21 cellular contexts compared by ENCODE assay signal in the genomic region with DNA sequence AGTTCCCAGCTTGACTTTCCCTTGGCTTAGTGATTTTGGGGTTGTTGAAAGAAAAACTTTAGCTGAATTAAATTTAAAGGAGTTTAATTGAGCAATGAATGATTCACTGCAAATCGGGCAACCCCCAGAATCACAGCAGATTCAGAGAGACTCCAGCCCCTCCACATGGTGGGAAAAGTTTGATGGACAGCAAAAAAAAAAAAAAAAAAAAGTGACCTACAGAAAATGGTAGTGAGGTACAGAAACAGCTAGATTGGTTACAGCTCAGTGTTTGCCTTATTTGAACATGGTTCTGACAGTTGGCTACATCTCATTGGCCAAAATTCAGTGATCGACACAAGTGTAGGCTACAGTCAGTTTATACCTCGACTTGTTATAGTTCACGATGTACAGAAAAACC. TPM values are rescaled to one million over a fixed set of nuclear protein-coding genes. Genes with fewer than 3 reads are reported as not detected.
A peak's percentile ranks its signal among the peaks of the same experiment; 100 is the strongest.
DNase-seq lines count a peak whose midpoint lies in the region; ATAC-seq, FAIRE-seq and TF ChIP-seq lines count a peak whose summit lies in the region.
"Had no signal": no experiment of that assay in that cellular context is flagged by ENCODE, and none has a peak within 500 bp of the region (broad histone marks: within the 10 kb centered on the region; RNA-seq: fewer than 3 reads in every experiment).

No MANE protein-coding gene starts in this region.

- no peak for TF ChIP-seq POLR2A in GM12878 (IDR thresholded peaks at IDR 0.05; ENCODE audit: low read depth, low read length)

- POLR2A ChIA-PET in GM12878 (lab: Charles Lee), result interaction anchor here (0.6 to 1.2 kb wide), 4 partner anchors 12 to 731 kb away, joined by 3 to 5 read pairs (median 4); no protein-coding TSS in a partner anchor
- POLR2A ChIA-PET in naive thymus-derived CD8-positive, alpha-beta T cell (lab: Charles Lee), result interaction anchor here (0.7 to 1.0 kb wide), 4 partner anchors 15 to 274 kb away, joined by 4 to 8 read pairs (median 5); partner anchors contain the start of gene DNAJC28

- no peak overlapping the region for H2AFZ ChIP-seq in GM12878 (ENCODE audit: control insufficient read depth, low read depth, low read length)

- no peak for TF ChIP-seq RAD21 in GM12878 (IDR thresholded peaks at IDR 0.05; ENCODE audit: insufficient read depth, low read depth, low read length)

- H3K9ac ChIP-seq in GM12878 (ENCODE audit: control insufficient read depth, insufficient read depth, low read length), result peak overlapping the region; percentile 76; the same call in 1 of the 2 replicates
- H3K9ac ChIP-seq: SK-N-SH had no signal

- peaks cover 33 to 85% (median 68%) of the 10 kb centered on the region in 4 donors for H3K4me1 Mint-ChIP-seq in CD4-positive, CD25-positive, alpha-beta regulatory T cell
- peaks cover 47 to 53% (median 51%) of the 10 kb centered on the region in 3 donors for H3K4me1 Mint-ChIP-seq in IgD-negative memory B cell
- peaks cover 47 to 85% (median 78%) of the 10 kb centered on the region in 4 donors for H3K4me1 Mint-ChIP-seq in naive thymus-derived CD8-positive, alpha-beta T cell
- H3K4me1 Mint-ChIP-seq in stimulated activated naive B cell treated with anti-CD40 and anti-IgM and Interleukin-4, amounts not matched to agents 10 μg/mL and 1 μg/mL and 100 μg/mL, for 72 hours, result peaks cover 44 to 70% of the 10 kb centered on the region in 2 donors

- peaks cover 57% of the 10 kb centered on the region for H3K4me1 ChIP-seq in CD4-positive, CD25-positive, alpha-beta regulatory T cell (ENCODE audit: control insufficient read depth, insufficient read depth, low read length, poor library complexity, severe bottlenecking)
- H3K4me1 ChIP-seq in GM12878 (ENCODE audit: control insufficient read depth, insufficient read depth, low read length) (peaks cover 33% of the 10 kb centered on the region), upper lobe of right lung (peaks cover 17% of the 10 kb centered on the region)

- FAIRE-seq in GM12878 (lab: Jason Lieb, UNC), result no peak
- FAIRE-seq: endometrium, kidney had no signal

- intact Hi-C loops in GM12878 (cut with micrococcal nuclease; ENCODE audit: unreplicated experiment), result no loop called here
- intact Hi-C loops in upper lobe of right lung (cut with DNase I), result no loop called here

- H3K79me2 ChIP-seq in GM12878 (ENCODE audit: control insufficient read depth, insufficient read depth, low read length), result no peaks in the 10 kb centered on the region

- SMC1A ChIA-PET in GM12878 (lab: Charles Lee; ENCODE audit: uncharacterized antibody, unreplicated experiment), result interaction anchor here (0.5 to 1.2 kb wide), 3 partner anchors 12 to 230 kb away, joined by 3 to 5 read pairs (median 3); no protein-coding TSS in a partner anchor

- no peaks in the 10 kb centered on the region for H3K27me3 ChIP-seq in CD4-positive, CD25-positive, alpha-beta regulatory T cell (ENCODE audit: control insufficient read depth, insufficient read depth, low read length)
- H3K27me3 ChIP-seq in GM12878 (replicated peaks in 1 of 2; ENCODE audit: control insufficient read depth in 2 of 2, insufficient read depth in 2 of 2, low read length in 1 of 2) (no peaks in the 10 kb centered on the region), upper lobe of right lung (no peaks in the 10 kb centered on the region)

- DNase-seq in CD4-positive, CD25-positive, alpha-beta regulatory T cell, result no peak
- DNase-seq in GM12878 (ENCODE audit: low read depth, low spot score) (no peak), upper lobe of right lung (no peak)
- DNase-seq in naive thymus-derived CD8-positive, alpha-beta T cell, result no peak
- DNase-seq in stimulated activated naive B cell treated with anti-CD40 and anti-IgM and Interleukin-4, amounts not matched to agents 10 μg/mL and 1 μg/mL and 100 μg/mL, for 72 hours, result no peak
- DNase-seq in stimulated activated CD4-positive, alpha-beta T cell treated with anti-CD3 and anti-CD28 coated beads, Interleukin-15, amount 100 ng/mL, for 24 hours, result no peak
- DNase-seq: activated CD4-positive, alpha-beta T cell treated with anti-CD3 and anti-CD28 coated beads for 48 hours; activated naive CD4-positive, alpha-beta T cell treated with anti-CD3 and anti-CD28 coated beads, Interleukin-2, amount 50 U/mL, for 16 hours; KG1; kidney; NCI-H1694; NCI-H2171 treated with DMSO at 0.1 percent for 48 hours; NCI-H524; nucleus accumbens; SK-N-SH had no signal

- 80% methylated on average over 4 of the region's 4 CpGs for whole genome bisulfite sequencing in GM12878 (ENCODE audit: insufficient coverage, insufficient replicate concordance, low lambda C conversion rate, missing lambda C conversion rate)

- in situ Hi-C loops in GM12878 (cut with MboI), result no loop called here

- H3K4me3 Mint-ChIP-seq in CD4-positive, CD25-positive, alpha-beta regulatory T cell, result peak overlapping the region in 1 of 4 donors; percentile 91
- peak overlapping the region in 1 of 4 donors; percentile 19 for H3K4me3 Mint-ChIP-seq in IgD-negative memory B cell
- H3K4me3 Mint-ChIP-seq in naive thymus-derived CD8-positive, alpha-beta T cell, result peak overlapping the region in 2 of 10 donors; percentile 77 to 89
- no peak overlapping the region for H3K4me3 Mint-ChIP-seq in stimulated activated naive B cell treated with anti-CD40 and anti-IgM and Interleukin-4, amounts not matched to agents 10 μg/mL and 1 μg/mL and 100 μg/mL, for 72 hours

- H3K27ac Mint-ChIP-seq in CD4-positive, CD25-positive, alpha-beta regulatory T cell, result peak overlapping the region in 2 of 3 donors; percentile 81 to 96
- H3K27ac Mint-ChIP-seq in IgD-negative memory B cell, result peak overlapping the region; percentile 86 to 97 (median 91)
- H3K27ac Mint-ChIP-seq in naive thymus-derived CD8-positive, alpha-beta T cell, result peak overlapping the region in 8 of 10 donors; percentile 72 to 99 (median 90)
- no peak overlapping the region for H3K27ac Mint-ChIP-seq in stimulated activated naive B cell treated with anti-CD40 and anti-IgM and Interleukin-4, amounts not matched to agents 10 μg/mL and 1 μg/mL and 100 μg/mL, for 72 hours

- H3K9me3 Mint-ChIP-seq in CD4-positive, CD25-positive, alpha-beta regulatory T cell, result peaks cover 0 to 31% (median 3%) of the 10 kb centered on the region in 7 donors
- H3K9me3 Mint-ChIP-seq in IgD-negative memory B cell, result peaks cover 0 to 2% (median 0%) of the 10 kb centered on the region in 3 donors
- peaks cover 0 to 26% (median 7%) of the 10 kb centered on the region in 9 donors for H3K9me3 Mint-ChIP-seq in naive thymus-derived CD8-positive, alpha-beta T cell
- H3K9me3 Mint-ChIP-seq in stimulated activated naive B cell treated with anti-CD40 and anti-IgM and Interleukin-4, amounts not matched to agents 10 μg/mL and 1 μg/mL and 100 μg/mL, for 72 hours, result peaks cover 8 to 19% of the 10 kb centered on the region in 2 donors

- no peak for TF ChIP-seq CTCF in GM12878 (IDR thresholded peaks at IDR 0.05 in 2 of 3, conservative IDR thresholded peaks at IDR 0.05 in 1 of 3; ENCODE audit: control insufficient read depth in 2 of 3, extremely low read depth in 1 of 3, insufficient read depth in 1 of 3, low read depth in 3 of 3, low read length in 3 of 3)
- no peak for TF ChIP-seq CTCF in upper lobe of right lung (IDR thresholded peaks at IDR 0.05)

- RAD21 ChIA-PET in GM12878 (lab: Charles Lee; ENCODE audit: unreplicated experiment), result interaction anchor here (0.7 to 0.9 kb wide), 4 partner anchors 16 to 168 kb away, joined by 3 to 4 read pairs (median 3); partner anchors contain the start of gene IFNAR1

- BruUV-seq in GM12878 (replicated peaks; lab: Mats Ljungman, UMichigan), result no TSS peak

- peaks cover 8% of the 10 kb centered on the region for H3K36me3 Mint-ChIP-seq in CD4-positive, CD25-positive, alpha-beta regulatory T cell
- H3K36me3 Mint-ChIP-seq in IgD-negative memory B cell, result peaks cover 4% of the 10 kb centered on the region
- peaks cover 0 to 10% (median 8%) of the 10 kb centered on the region in 3 donors for H3K36me3 Mint-ChIP-seq in naive thymus-derived CD8-positive, alpha-beta T cell
- H3K36me3 Mint-ChIP-seq in stimulated activated naive B cell treated with anti-CD40 and anti-IgM and Interleukin-4, amounts not matched to agents 10 μg/mL and 1 μg/mL and 100 μg/mL, for 72 hours, result peaks cover 10 to 22% of the 10 kb centered on the region in 2 donors

- TF ChIP-seq EP300 in GM12878 (IDR thresholded peaks at IDR 0.05; ENCODE audit: borderline replicate concordance in 1 of 2, control insufficient read depth in 1 of 2, low read depth in 2 of 2, low read length in 2 of 2), result no peak

- H3K36me3 ChIP-seq in CD4-positive, CD25-positive, alpha-beta regulatory T cell (ENCODE audit: control insufficient read depth, insufficient read depth, low read length), result no peaks in the 10 kb centered on the region
- no peaks in the 10 kb centered on the region for H3K36me3 ChIP-seq in GM12878 (ENCODE audit: control insufficient read depth in 2 of 2, insufficient read depth in 2 of 2, low read length in 1 of 2)
- no peaks in the 10 kb centered on the region for H3K36me3 ChIP-seq in upper lobe of right lung

- no peaks in the 10 kb centered on the region for H3K27me3 Mint-ChIP-seq in CD4-positive, CD25-positive, alpha-beta regulatory T cell
- peaks cover 1% of the 10 kb centered on the region for H3K27me3 Mint-ChIP-seq in IgD-negative memory B cell
- no peaks in the 10 kb centered on the region for H3K27me3 Mint-ChIP-seq in naive thymus-derived CD8-positive, alpha-beta T cell
- H3K27me3 Mint-ChIP-seq in stimulated activated naive B cell treated with anti-CD40 and anti-IgM and Interleukin-4, amounts not matched to agents 10 μg/mL and 1 μg/mL and 100 μg/mL, for 72 hours, result no peaks in the 10 kb centered on the region

- ATAC-seq in CD4-positive, CD25-positive, alpha-beta regulatory T cell (ENCODE audit: low read depth in 2 of 2), result no peak
- ATAC-seq in GM12878, result no peak
- no peak for ATAC-seq in naive thymus-derived CD8-positive, alpha-beta T cell
- no peak for ATAC-seq in stimulated activated naive B cell treated with anti-CD40 and anti-IgM and Interleukin-4, amounts not matched to agents 10 μg/mL and 1 μg/mL and 100 μg/mL, for 72 hours (replicated peaks)
- ATAC-seq in upper lobe of right lung, result no peak
- ATAC-seq in HG03342 (IDR thresholded peaks at IDR 0.05; ENCODE audit: unreplicated experiment), result no peak

- CTCF ChIA-PET in GM12878 (lab: Yijun Ruan, JAX), result interaction anchor here (0.7 to 0.9 kb wide), 4 partner anchors 15 to 229 kb away, joined by 3 to 4 read pairs (median 4); no protein-coding TSS in a partner anchor

- no peak overlapping the region for H3K4me3 ChIP-seq in CD4-positive, CD25-positive, alpha-beta regulatory T cell (ENCODE audit: low read depth, low read length)
- H3K4me3 ChIP-seq in GM12878 (no peak overlapping the region), upper lobe of right lung (no peak overlapping the region)
- H3K4me3 ChIP-seq: coronary artery, lung had no signal

- no peak overlapping the region; the same call in 1 of the 2 replicates for H3K4me2 ChIP-seq in GM12878 (ENCODE audit: control insufficient read depth, insufficient read depth)
- H3K4me2 ChIP-seq: SK-N-SH had no signal

- H4K20me1 ChIP-seq in GM12878 (ENCODE audit: control insufficient read depth, insufficient read depth), result no peaks in the 10 kb centered on the region

- no peaks in the 10 kb centered on the region for H3K9me3 ChIP-seq in CD4-positive, CD25-positive, alpha-beta regulatory T cell (ENCODE audit: control insufficient read depth in 2 of 2, low read length in 2 of 2)
- H3K9me3 ChIP-seq in GM12878 (replicated peaks; ENCODE audit: control insufficient read depth, insufficient read depth, low read length) (no peaks in the 10 kb centered on the region), upper lobe of right lung (no peaks in the 10 kb centered on the region)
- H3K9me3 ChIP-seq: SK-N-SH had no signal

- H3K27ac ChIP-seq in CD4-positive, CD25-positive, alpha-beta regulatory T cell (ENCODE audit: insufficient read depth, low read length, poor library complexity, severe bottlenecking), result no peak overlapping the region
- H3K27ac ChIP-seq in GM12878 (ENCODE audit: control insufficient read depth, insufficient read depth), result peak overlapping the region; percentile 99
- no peak overlapping the region for H3K27ac ChIP-seq in upper lobe of right lung
- H3K27ac ChIP-seq: C4-2B had no signal

RNA-seq across cellular contexts. Expression of gene IFNAR2, which starts 12.6 kb away (rescaled TPM):
- total RNA-seq in CD4-positive, CD25-positive, alpha-beta regulatory T cell, result 56.9 TPM
- polyA plus RNA-seq in CD4-positive, CD25-positive, alpha-beta regulatory T cell, result 100 to 1,000 TPM; 110 to 121 (median 111) TPM
- polyA plus RNA-seq in IgD-negative memory B cell (57.2 TPM), GM12878 (2011; rRNA removed) (99.7 and 143 TPM in 2 replicates), GM12878 (2014; fragmentation: Illumina TruSeq; extraction: Trizol) (76.6 and 99.0 TPM in 2 replicates), GM12878 (2014; fragmentation: Nextera tagmentation; extraction: Ambion mirVana) (10 to 100 TPM in 1 of 2 experiments, 1 to 10 TPM in 1; 8.5 to 23.3 TPM), GM12878 (2014; rRNA removed) (29.1 and 51.4 TPM in 2 replicates), GM12878 (2016; fragmentation: Nextera tagmentation; extraction: Ambion mirVana) (10 to 100 TPM; 66.1 to 67.4 TPM)
- total RNA-seq in GM12878 (2013; cell fraction: nucleolus; rRNA removed), result 126 and 141 TPM in 2 replicates
- total RNA-seq in GM12878 (2014; rRNA removed) (13.6 and 15.9 TPM in 2 replicates), GM12878 (2014; rRNA removed; fragmentation: Illumina TruSeq; extraction: Trizol) (17.8 and 20.4 TPM in 2 replicates), GM12878 (2021) (57.7 and 64.7 TPM in 2 replicates), upper lobe of right lung (32.4 TPM)
- 70.8 TPM for polyA plus RNA-seq in GM12878 (2011; ENCODE audit: low read depth)
- polyA plus RNA-seq in GM12878 (2011; cell fraction: cytosol; rRNA removed), result 30.3 and 40.8 TPM in 2 replicates
- 41.7 and 46.0 TPM in 2 replicates for polyA plus RNA-seq in GM12878 (2011; cell fraction: nucleus; rRNA removed)
- polyA plus RNA-seq in GM12878 (2012), result 47.7 and 70.7 TPM in 2 replicates
- 41.2 and 93.3 TPM in 2 replicates for polyA minus RNA-seq in GM12878 (2011; rRNA and poly(A)+ RNA removed)
- polyA minus RNA-seq in GM12878 (2011; cell fraction: cytosol; rRNA and poly(A)+ RNA removed), result 18.4 and 19.6 TPM in 2 replicates
- 16.2 and 23.5 TPM in 2 replicates for polyA minus RNA-seq in GM12878 (2011; cell fraction: nucleus; rRNA and poly(A)+ RNA removed)
- total RNA-seq in naive thymus-derived CD8-positive, alpha-beta T cell, result 10 to 100 TPM; 59.7 to 66.4 TPM
- polyA plus RNA-seq in naive thymus-derived CD8-positive, alpha-beta T cell, result 10 to 100 TPM; 53.9 to 72.9 (median 63.3) TPM

RNA-seq across cellular contexts. Expression of gene IL10RB, which starts 49.0 kb away (rescaled TPM):
- 30.9 TPM for total RNA-seq in CD4-positive, CD25-positive, alpha-beta regulatory T cell
- polyA plus RNA-seq in CD4-positive, CD25-positive, alpha-beta regulatory T cell, result 100 to 1,000 TPM in 1 of 4 donors, 10 to 100 TPM in 3; 72.3 to 105 (median 84.9) TPM
- polyA plus RNA-seq in IgD-negative memory B cell (56.6 TPM), GM12878 (2011; rRNA removed) (31.4 and 37.4 TPM in 2 replicates), GM12878 (2014; fragmentation: Illumina TruSeq; extraction: Trizol) (27.3 and 37.5 TPM in 2 replicates), GM12878 (2014; fragmentation: Nextera tagmentation; extraction: Ambion mirVana) (10 to 100 TPM; 15.0 to 23.3 TPM), GM12878 (2014; rRNA removed) (27.2 and 31.1 TPM in 2 replicates), GM12878 (2016; fragmentation: Nextera tagmentation; extraction: Ambion mirVana) (10 to 100 TPM; 49.8 to 55.1 TPM)
- total RNA-seq in GM12878 (2013; cell fraction: nucleolus; rRNA removed), result 35.3 and 38.4 TPM in 2 replicates
- total RNA-seq in GM12878 (2014; rRNA removed) (37.3 and 44.5 TPM in 2 replicates), GM12878 (2014; rRNA removed; fragmentation: Illumina TruSeq; extraction: Trizol) (30.0 and 32.4 TPM in 2 replicates), GM12878 (2021) (22.7 and 26.9 TPM in 2 replicates), upper lobe of right lung (47.1 TPM)
- 28.8 TPM for polyA plus RNA-seq in GM12878 (2011; ENCODE audit: low read depth)
- polyA plus RNA-seq in GM12878 (2011; cell fraction: cytosol; rRNA removed), result 32.9 and 43.8 TPM in 2 replicates
- 13.2 and 14.8 TPM in 2 replicates for polyA plus RNA-seq in GM12878 (2011; cell fraction: nucleus; rRNA removed)
- polyA plus RNA-seq in GM12878 (2012), result 30.3 and 41.4 TPM in 2 replicates
- polyA minus RNA-seq in GM12878 (2011; rRNA and poly(A)+ RNA removed), result 43.3 and 51.9 TPM in 2 replicates
- polyA minus RNA-seq in GM12878 (2011; cell fraction: cytosol; rRNA and poly(A)+ RNA removed), result 15.5 and 18.2 TPM in 2 replicates
- 8.2 and 10.6 TPM in 2 replicates for polyA minus RNA-seq in GM12878 (2011; cell fraction: nucleus; rRNA and poly(A)+ RNA removed)
- 10 to 100 TPM; 29.4 to 33.2 TPM for total RNA-seq in naive thymus-derived CD8-positive, alpha-beta T cell
- 10 to 100 TPM; 44.6 to 50.6 (median 50.5) TPM for polyA plus RNA-seq in naive thymus-derived CD8-positive, alpha-beta T cell
